In the genomic region with DNA sequence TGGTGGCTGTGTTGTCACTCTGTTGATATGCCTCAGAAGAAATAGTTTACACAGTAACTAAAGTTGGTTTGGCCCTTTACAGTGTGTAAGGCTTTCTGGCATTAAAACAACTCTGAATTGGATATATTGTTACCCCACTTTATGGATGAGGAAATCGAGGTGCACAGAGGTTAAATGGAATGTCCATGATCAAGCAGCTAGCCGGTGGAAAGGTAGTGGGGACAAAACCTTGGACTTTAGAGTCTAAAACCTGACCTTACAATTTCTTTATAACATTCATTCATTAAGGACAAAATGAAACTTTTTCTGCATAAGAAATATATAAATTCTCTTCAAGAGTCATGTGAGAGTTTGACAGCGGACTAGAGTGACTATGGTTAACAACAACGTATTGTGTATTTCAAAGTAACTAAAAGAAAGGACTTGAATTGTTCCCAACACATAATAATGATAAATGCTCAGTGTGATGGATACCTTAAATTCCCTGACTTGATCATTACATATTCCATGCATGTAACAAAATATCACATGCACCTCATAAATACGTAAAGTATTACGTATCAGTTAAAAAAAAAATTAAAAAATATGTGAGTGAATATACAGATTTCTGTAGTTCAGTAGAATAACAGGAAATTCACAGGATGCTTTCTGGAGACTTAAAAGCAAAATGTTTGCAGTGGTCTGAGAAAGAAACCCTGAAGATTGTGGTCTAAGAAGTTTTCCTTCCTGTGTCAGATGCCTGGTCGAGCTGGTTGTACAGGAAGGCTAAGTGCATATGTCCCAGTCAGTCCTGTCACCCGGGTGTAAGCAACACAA, we compare ENCODE assay signal across 9 cellular contexts. TPM values are rescaled to one million over a fixed set of nuclear protein-coding genes. Genes with fewer than 3 reads are reported as not detected.
DNase-seq lines count a peak whose midpoint lies in the region; ATAC-seq and TF ChIP-seq lines count a peak whose summit lies in the region.
"Had no signal": no experiment of that assay in that cellular context is flagged by ENCODE, and none has a peak within 500 bp of the region (broad histone marks: within the 10 kb centered on the region; RNA-seq: fewer than 3 reads in every experiment).

No MANE protein-coding gene starts in this region.

- no peaks in the 10 kb centered on the region for H3K27me3 ChIP-seq in mesenchymal stem cell (ENCODE audit: control insufficient read depth in 1 of 2, insufficient read depth in 1 of 2, low read length in 2 of 2)
- H3K27me3 ChIP-seq in testis: no peaks in the 10 kb centered on the region

- peak overlapping the region; percentile 54 for H2BK5ac ChIP-seq in mesenchymal stem cell (ENCODE audit: low read depth, low read length, poor library complexity, severe bottlenecking)

- H3K14ac ChIP-seq in mesenchymal stem cell (ENCODE audit: low read length in 2 of 2): no peak overlapping the region

- peaks cover 38% of the 10 kb centered on the region for H3K4me1 ChIP-seq in mesenchymal stem cell (ENCODE audit: control insufficient read depth, insufficient read depth, low read depth, low read length)
- H3K4me1 ChIP-seq in testis: peaks cover 27% of the 10 kb centered on the region

- H3K4me3 Mint-ChIP-seq in chondrocyte (ENCODE audit: unreplicated experiment): no peak overlapping the region

- 54% methylated on average over 5 of the region's 8 CpGs for WGBS in mesenchymal stem cell
- 73 to 77% methylated on average over 8 of the region's 8 CpGs for WGBS in testis, 2 donors

- ATAC-seq in HG03432 (IDR thresholded peaks at IDR 0.05; ENCODE audit: unreplicated experiment): no peak

- no peak overlapping the region for H3K9ac ChIP-seq in mesenchymal stem cell (ENCODE audit: low read length)

- intact Hi-C loops in testis (cut with DNase I; ENCODE audit: low total_unique reads): no loop called here

- no peak overlapping the region for H3K23ac ChIP-seq in mesenchymal stem cell (ENCODE audit: low read length in 2 of 2)

- peaks cover 5% of the 10 kb centered on the region for H3K79me1 ChIP-seq in mesenchymal stem cell (replicated peaks; ENCODE audit: low read length, poor library complexity, severe bottlenecking)

- peak overlapping the region; percentile 57 for H2AK5ac ChIP-seq in mesenchymal stem cell (ENCODE audit: low read length, severe bottlenecking)

- peaks cover 88% of the 10 kb centered on the region for H3K4me1 Mint-ChIP-seq in chondrocyte (ENCODE audit: low read depth)

- no peak overlapping the region for H2BK120ac ChIP-seq in mesenchymal stem cell (ENCODE audit: low read depth, low read length)

- no peak overlapping the region for H2BK15ac ChIP-seq in mesenchymal stem cell (ENCODE audit: low read depth, poor library complexity, severe bottlenecking)

- H2BK12ac ChIP-seq in mesenchymal stem cell (ENCODE audit: low read length in 2 of 2): peak overlapping the region in 1 of 2 experiments; percentile 80

- peaks cover 0 to 5% of the 10 kb centered on the region in 2 experiments for H3K36me3 ChIP-seq in mesenchymal stem cell (ENCODE audit: control insufficient read depth in 1 of 2, insufficient read depth in 2 of 2, low read depth in 1 of 2, low read length in 2 of 2)
- H3K36me3 ChIP-seq in testis (ENCODE audit: low read depth, missing control alignments): no peaks in the 10 kb centered on the region

- H3K27me3 Mint-ChIP-seq in chondrocyte (ENCODE audit: low read depth): no peaks in the 10 kb centered on the region

- H3K9me3 ChIP-seq in mesenchymal stem cell (ENCODE audit: control insufficient read depth, low read length) (no peaks in the 10 kb centered on the region), testis (no peaks in the 10 kb centered on the region)

- peak overlapping the region in 1 of 2 experiments; percentile 32 for H3K4ac ChIP-seq in mesenchymal stem cell (ENCODE audit: low read depth in 1 of 2, low read length in 2 of 2)

- H3K9me3 Mint-ChIP-seq in chondrocyte (ENCODE audit: low read depth): no peaks in the 10 kb centered on the region

- TF ChIP-seq CTCF in LNCaP clone FGC (IDR thresholded peaks at IDR 0.05; ENCODE audit: control insufficient read depth, extremely low read depth, insufficient read depth) (no peak), chondrocyte (IDR thresholded peaks at IDR 0.05) (no peak), testis (IDR thresholded peaks at IDR 0.05) (no peak)

- H3K4me3 ChIP-seq in LNCaP clone FGC (ENCODE audit: low read depth, low read length) (no peak overlapping the region), mesenchymal stem cell (ENCODE audit: insufficient read depth in 1 of 2, low read depth in 1 of 2, low read length in 2 of 2) (no peak overlapping the region), testis (no peak overlapping the region)

- H4K8ac ChIP-seq in mesenchymal stem cell (ENCODE audit: low read length): peak overlapping the region; percentile 96

- no peak overlapping the region for H3K4me2 ChIP-seq in mesenchymal stem cell (ENCODE audit: low read length, poor library complexity, severe bottlenecking)

- peak overlapping the region; percentile 86 for H3K27ac Mint-ChIP-seq in chondrocyte (ENCODE audit: unreplicated experiment)

- H3K27ac ChIP-seq in mesenchymal stem cell (ENCODE audit: low read length, poor library complexity, severe bottlenecking) (peak overlapping the region; percentile 94), testis (peak overlapping the region; percentile 36 to 63)

- peak overlapping the region; percentile 93 to 97 for H3K18ac ChIP-seq in mesenchymal stem cell (ENCODE audit: low read depth in 1 of 2, low read length in 2 of 2)

- DNase-seq in LNCaP clone FGC (ENCODE audit: low read depth): peak; percentile 39
- no peak for DNase-seq in chondrocyte (ENCODE audit: low spot score)
- DNase-seq in mesenchymal stem cell: peak; percentile 68
- no peak for DNase-seq in testis
- no peak for DNase-seq in AG08396 (ENCODE audit: low spot score)
- no peak for DNase-seq in DMS153 (lab: John Stamatoyannopoulos, UW)
- no peak for DNase-seq in activated CD4-positive, alpha-beta T cell treated with anti-CD3 and anti-CD28 coated beads for 4 hours
- DNase-seq: activated effector memory CD4-positive, alpha-beta T cell treated with Interleukin-2 at 50 U/mL for 16 hours had no signal

- no peak overlapping the region for H2AFZ ChIP-seq in mesenchymal stem cell (ENCODE audit: low read depth, low read length)

- no peaks in the 10 kb centered on the region for H3K36me3 Mint-ChIP-seq in chondrocyte (ENCODE audit: low read depth)

- no peak for TF ChIP-seq POLR2A in testis (IDR thresholded peaks at IDR 0.05)

- H4K91ac ChIP-seq in mesenchymal stem cell (ENCODE audit: low read length): no peak overlapping the region

RNA-seq across cellular contexts. Expression of a gene that starts 51.0 kb away (rescaled TPM):
- 128 to 137 TPM (median 135 TPM) in 3 replicates for total RNA-seq in chondrocyte
- polyA plus RNA-seq in mesenchymal stem cell (2013, experiment 1 of 2): 60.7 TPM
- 58.9 TPM for polyA plus RNA-seq in mesenchymal stem cell (2013, experiment 2 of 2)
- 10 to 100 TPM; 63.5 to 78.1 TPM for total RNA-seq in testis
- polyA plus RNA-seq in testis (ENCODE audit: insufficient read depth, low read depth, low replicate concordance): 24.6 TPM

Comparison
In these comparisons a context has a peak if more than half of its experiments do, and no peak if none do; other contexts are left out.
1. DNase-seq: peak in LNCaP clone FGC (single experiment) and mesenchymal stem cell (single experiment); none in chondrocyte (single experiment), testis (single experiment), AG08396 (single experiment), DMS153 (single experiment) and activated CD4-positive, alpha-beta T cell treated with anti-CD3 and anti-CD28 coated beads for 4 hours (0 of 2).